ENCODE assay signal across 8 cellular contexts in genomic region chr20:62622877-62623487, GRCh38. TPM values are rescaled to one million over a fixed set of nuclear protein-coding genes. Genes with fewer than 3 reads are reported as not detected.
DNase-seq lines count a peak whose midpoint lies in the region; ATAC-seq and TF ChIP-seq lines count a peak whose summit lies in the region.

No MANE protein-coding gene starts in this region.

- DNase-seq in Caco-2 (no peak), RWPE1 (ENCODE audit: low spot score) (no peak), esophagus squamous epithelium (lab: John Stamatoyannopoulos, UW) (no peak), DMS53 (lab: John Stamatoyannopoulos, UW) (no peak), superior temporal gyrus (ENCODE audit: extremely low spot score) (no peak)

- 81 to 83% methylated on average over 3 to 15 of the region's 29 CpGs for WGBS in esophagus squamous epithelium, 2 donors

- H3K4me1 ChIP-seq in Caco-2 (peaks cover 29% of the 10 kb centered on the region), esophagus squamous epithelium (peaks cover 26 to 68% (median 56%) of the 10 kb centered on the region in 3 donors), rectal smooth muscle tissue (ENCODE audit: control insufficient read depth, insufficient read depth, low read length) (peaks cover 6% of the 10 kb centered on the region)

- intact Hi-C loops in Caco-2 (cut with micrococcal nuclease; ENCODE audit: unreplicated experiment): no loop called here
- intact Hi-C loops in esophagus squamous epithelium (cut with DNase I): no loop called here

- H3K9me3 ChIP-seq in Caco-2: no peaks in the 10 kb centered on the region
- H3K9me3 ChIP-seq in esophagus squamous epithelium: no peaks in the 10 kb centered on the region

- no peaks in the 10 kb centered on the region for H3K27me3 Mint-ChIP-seq in Caco-2 (ENCODE audit: insufficient read depth, unreplicated experiment)

- no peak for TF ChIP-seq POLR2A in esophagus squamous epithelium (IDR thresholded peaks at IDR 0.05)

- H3K36me3 Mint-ChIP-seq in Caco-2 (ENCODE audit: insufficient read depth, unreplicated experiment): peaks cover 7% of the 10 kb centered on the region

- peak overlapping the region; percentile 100 for H3K27ac ChIP-seq in RWPE1
- H3K27ac ChIP-seq in esophagus squamous epithelium: peak overlapping the region; percentile 89 to 94 (median 93)
- H3K27ac ChIP-seq in rectal smooth muscle tissue (ENCODE audit: low read depth, low read length): peak overlapping the region; percentile 62

- ATAC-seq in HG03439 (IDR thresholded peaks at IDR 0.05; ENCODE audit: unreplicated experiment): no peak
- no peak for ATAC-seq in GM21447 (IDR thresholded peaks at IDR 0.05; ENCODE audit: unreplicated experiment)

- H3K27ac Mint-ChIP-seq in Caco-2 (ENCODE audit: unreplicated experiment): peak overlapping the region; percentile 80

- peak overlapping the region; percentile 36 for H3K9ac ChIP-seq in rectal smooth muscle tissue (ENCODE audit: low read length)

- peaks cover 19% of the 10 kb centered on the region for H3K4me1 Mint-ChIP-seq in Caco-2 (ENCODE audit: low read depth, unreplicated experiment)

- POLR2A ChIA-PET in Caco-2 (lab: Charles Lee): interaction anchor here (0.6 to 1.0 kb wide), 5 partner anchors 19 to 255 kb away, joined by 3 to 16 read pairs (median 3); partner anchors contain the start of genes MRGBP and SLCO4A1
- POLR2A ChIA-PET in RWPE1 (lab: Yijun Ruan, JAX; ENCODE audit: low non-redundant PET): interaction anchor here (0.6 to 1.3 kb wide), 2 partner anchors 20 to 171 kb away, joined by 3 to 13 read pairs; partner anchors contain the start of gene SLCO4A1

- TF ChIP-seq CTCF in Caco-2 (IDR thresholded peaks at IDR 0.05; ENCODE audit: insufficient read depth in 1 of 2, low read depth in 1 of 2, low read length in 1 of 2, severe bottlenecking in 1 of 2, unreplicated experiment in 1 of 2): no peak
- TF ChIP-seq CTCF in RWPE1 (conservative IDR thresholded peaks at IDR 0.05; ENCODE audit: low read depth): no peak
- TF ChIP-seq CTCF in esophagus squamous epithelium (IDR thresholded peaks at IDR 0.05): no peak

- no peaks in the 10 kb centered on the region for H3K27me3 ChIP-seq in Caco-2 (replicated peaks; ENCODE audit: control insufficient read depth, insufficient read depth, low read length)
- H3K27me3 ChIP-seq in esophagus squamous epithelium: peaks cover 0 to 25% (median 0%) of the 10 kb centered on the region in 4 donors
- H3K27me3 ChIP-seq in rectal smooth muscle tissue (ENCODE audit: control insufficient read depth, insufficient read depth, low read length): no peaks in the 10 kb centered on the region

- no peak overlapping the region for H3K4me3 ChIP-seq in Caco-2 (ENCODE audit: low read depth, low read length)
- H3K4me3 ChIP-seq in esophagus squamous epithelium: peak overlapping the region in 3 of 4 donors; percentile 10 to 48 (median 26)
- H3K4me3 ChIP-seq in rectal smooth muscle tissue (ENCODE audit: low read length): peak overlapping the region; percentile 11

- H3K36me3 ChIP-seq in Caco-2 (ENCODE audit: control insufficient read depth, insufficient read depth, low read length): no peaks in the 10 kb centered on the region
- H3K36me3 ChIP-seq in esophagus squamous epithelium: no peaks in the 10 kb centered on the region
- H3K36me3 ChIP-seq in rectal smooth muscle tissue (ENCODE audit: control insufficient read depth, insufficient read depth, low read length): no peaks in the 10 kb centered on the region

- BruUV-seq in Caco-2 (replicated peaks; lab: Mats Ljungman, UMichigan): no TSS peak

- peak overlapping the region; percentile 61 for H3K4me3 Mint-ChIP-seq in Caco-2 (ENCODE audit: unreplicated experiment)

- CTCF ChIA-PET in Caco-2 (lab: Charles Lee): interaction anchor here (0.5 to 1.4 kb wide), 16 partner anchors 14 to 1479 kb away, joined by 3 to 8 read pairs (median 3); no protein-coding TSS in a partner anchor
- CTCF ChIA-PET in RWPE1 (lab: Yijun Ruan, JAX): interaction anchor here (0.6 to 1.9 kb wide), 7 partner anchors 24 to 235 kb away, joined by 3 to 9 read pairs (median 3); no protein-coding TSS in a partner anchor

- H3K9me3 Mint-ChIP-seq in Caco-2 (ENCODE audit: unreplicated experiment): no peaks in the 10 kb centered on the region

RNA-seq across cellular contexts. Expression of gene SLCO4A1, which starts 19.3 kb away (rescaled TPM):
- 18.7 and 23.6 TPM in 2 replicates for total RNA-seq in Caco-2 (2022)
- 10 to 100 TPM in 3 of 4 donors, 1 to 10 TPM in 1; 6.7 to 22.1 (median 14.4) TPM for total RNA-seq in esophagus squamous epithelium
